ENCODE assay signal across 11 cellular contexts in genomic region chr22:41856484-41856883, GRCh38. TPM values are rescaled to one million over a fixed set of nuclear protein-coding genes. Genes with fewer than 3 reads are reported as not detected.
DNase-seq lines count a peak whose midpoint lies in the region; ATAC-seq and TF ChIP-seq lines count a peak whose summit lies in the region.
"Had no signal": no experiment of that assay in that cellular context is flagged by ENCODE, and none has a peak within 500 bp of the region (broad histone marks: within the 10 kb centered on the region; RNA-seq: fewer than 3 reads in every experiment).

No MANE protein-coding gene starts in this region.

- no peaks in the 10 kb centered on the region for H4K20me1 ChIP-seq in OCI-LY1 (ENCODE audit: insufficient read depth, low read length)

- H3K27me3 Mint-ChIP-seq in effector memory CD8-positive, alpha-beta T cell = no peaks in the 10 kb centered on the region
- no peaks in the 10 kb centered on the region for H3K27me3 Mint-ChIP-seq in nephron (ENCODE audit: low read depth)

- H3K9me3 Mint-ChIP-seq in effector memory CD8-positive, alpha-beta T cell = no peaks in the 10 kb centered on the region
- H3K9me3 Mint-ChIP-seq in nephron = no peaks in the 10 kb centered on the region

- no peak overlapping the region for H3K9ac ChIP-seq in OCI-LY1 (ENCODE audit: low read length)

- no peaks in the 10 kb centered on the region for H3K9me3 ChIP-seq in OCI-LY1 (ENCODE audit: low read length)

- no peak overlapping the region for H2AFZ ChIP-seq in OCI-LY1 (ENCODE audit: low read length)

- peak overlapping the region; percentile 62 to 89 for H3K27ac Mint-ChIP-seq in effector memory CD8-positive, alpha-beta T cell
- peak overlapping the region; percentile 24 to 70 (median 26) for H3K27ac Mint-ChIP-seq in nephron

- H3K4me3 Mint-ChIP-seq in effector memory CD8-positive, alpha-beta T cell = peak overlapping the region in 1 of 2 donors; percentile 26
- no peak overlapping the region for H3K4me3 Mint-ChIP-seq in nephron

- H3K27me3 ChIP-seq in OCI-LY1 (ENCODE audit: insufficient read depth, low read length) = no peaks in the 10 kb centered on the region

- H3K36me3 ChIP-seq in OCI-LY1 (ENCODE audit: insufficient read depth, low read length) = peaks cover 70% of the 10 kb centered on the region; the same call in 1 of the 2 replicates

- in situ Hi-C loops in Caki2 (cut with HindIII; ENCODE audit: low pct_unique_long_range_greater_than_20kb, low sequenced_read_pairs) = no loop called here

- no peak for ATAC-seq in effector memory CD8-positive, alpha-beta T cell (replicated peaks)
- no peak for ATAC-seq in GM21423 (IDR thresholded peaks at IDR 0.05; ENCODE audit: unreplicated experiment)
- ATAC-seq: GM12878 had no signal

- peaks cover 99% of the 10 kb centered on the region for H3K79me2 ChIP-seq in OCI-LY1 (ENCODE audit: insufficient read depth, low read length)

- H3K4me1 Mint-ChIP-seq in effector memory CD8-positive, alpha-beta T cell (ENCODE audit: low read depth in 2 of 2) = peaks cover 34 to 43% of the 10 kb centered on the region in 2 donors
- H3K4me1 Mint-ChIP-seq in nephron = peaks cover 34% of the 10 kb centered on the region

- peaks cover 18% of the 10 kb centered on the region for H3K36me3 Mint-ChIP-seq in effector memory CD8-positive, alpha-beta T cell (ENCODE audit: insufficient read depth)
- H3K36me3 Mint-ChIP-seq in nephron (ENCODE audit: low read depth) = peaks cover 14% of the 10 kb centered on the region

- no peak overlapping the region for H3K4me3 ChIP-seq in OCI-LY1 (ENCODE audit: low read depth, low read length, poor library complexity, severe bottlenecking)
- H3K4me3 ChIP-seq: GM12878 had no signal

- peaks cover 93% of the 10 kb centered on the region for H3K4me1 ChIP-seq in OCI-LY1 (ENCODE audit: insufficient read depth, low read length, severe bottlenecking)

- peak overlapping the region; percentile 85 for H3K27ac ChIP-seq in OCI-LY1 (ENCODE audit: low read depth, low read length, poor library complexity, severe bottlenecking)

- DNase-seq in Caki2 (ENCODE audit: low read depth) (peak; percentile 21), NCI-H2227 (lab: John Stamatoyannopoulos, UW; ENCODE audit: unreplicated experiment) (no peak), NCI-H1417 treated with DMSO at 0.1 percent for 48 hours (lab: John Stamatoyannopoulos, UW) (no peak)
- no peak for DNase-seq in effector memory CD8-positive, alpha-beta T cell
- DNase-seq: DMS 273 treated with DMSO at 0.1 percent for 48 hours; NCI-H2107; stimulated activated CD4-positive, alpha-beta T cell treated with anti-CD3 and anti-CD28 coated beads, Interleukin-4, amount 100 ng/mL, for 1 hour had no signal

- no peaks in the 10 kb centered on the region for H3F3A ChIP-seq in OCI-LY1 (ENCODE audit: insufficient read depth, low read length)

- no peak overlapping the region; the same call in 1 of the 2 replicates for H3K4me2 ChIP-seq in OCI-LY1 (ENCODE audit: low read length)

- no peaks in the 10 kb centered on the region for H3K9me2 ChIP-seq in OCI-LY1 (ENCODE audit: low read depth, low read length)

- TF ChIP-seq CTCF in OCI-LY1 (IDR thresholded peaks at IDR 0.05; ENCODE audit: low read length) = no peak
- no peak for TF ChIP-seq CTCF in nephron (IDR thresholded peaks at IDR 0.05; ENCODE audit: unreplicated experiment in 3 of 3)

RNA-seq across cellular contexts. Expression of gene SREBF2, which starts 23.6 kb away (rescaled TPM):
- 21.0 and 21.5 TPM in 2 replicates for total RNA-seq in Caki2 (2014; rRNA removed; shearing (Covaris generic); ENCODE audit: low replicate concordance)

RNA-seq across cellular contexts. Expression of gene CCDC134, which starts 56.0 kb away (rescaled TPM):
- total RNA-seq in Caki2 (2014; rRNA removed; shearing (Covaris generic); ENCODE audit: low replicate concordance) = 10.9 and 15.9 TPM in 2 replicates

RNA-seq across cellular contexts. Expression of gene SHISA8, which starts 58.4 kb away (rescaled TPM):
- total RNA-seq in Caki2 (2014; rRNA removed; shearing (Covaris generic); ENCODE audit: low replicate concordance) = 0.78 TPM in 1 of 2 replicates, not detected in the other
